ENCODE assay signal across 16 cellular contexts in genomic region chr15:48548376-48548775, GRCh38.
"Had no signal": no experiment of that assay in that cellular context is flagged by ENCODE, and none has a peak within 500 bp of the region (broad histone marks: within the 10 kb centered on the region; RNA-seq: fewer than 3 reads in every experiment).

No MANE protein-coding gene starts in this region.

- H3K27me3 Mint-ChIP-seq: activated naive CD8-positive, alpha-beta T cell had no signal

- H3K27me3 ChIP-seq: SJCRH30 had no signal

- H3K27ac Mint-ChIP-seq: activated naive CD8-positive, alpha-beta T cell; natural killer cell; progenitor cell of endocrine pancreas; T-cell had no signal

- H3K4me1 Mint-ChIP-seq: natural killer cell, T-cell had no signal

- ATAC-seq: left lobe of liver, natural killer cell, T-cell had no signal

- H3K4me3 Mint-ChIP-seq: activated naive CD8-positive, alpha-beta T cell; natural killer cell; T-cell had no signal

- H3K36me3 Mint-ChIP-seq: activated naive CD8-positive, alpha-beta T cell; natural killer cell; T-cell had no signal

- H3K9me3 ChIP-seq: SJCRH30 had no signal

- H3K4me1 ChIP-seq: SJCRH30 had no signal

- H3K36me3 ChIP-seq: SJCRH30 had no signal

- H3K27ac ChIP-seq: epithelial cell of prostate, SJCRH30 had no signal

- H3K4me3 ChIP-seq: SJCRH30 had no signal

- H3K9me3 Mint-ChIP-seq: natural killer cell, T-cell had no signal

- DNase-seq: activated CD4-positive, alpha-beta T cell treated with anti-CD3 and anti-CD28 coated beads, Interleukin-2, amount 50 U/mL, for 1 hour; activated CD8-positive, alpha-beta memory T cell treated with anti-CD3 and anti-CD28 coated beads for 24 hours; activated gamma-delta T cell treated with Interleukin-2 at 50 U/mL for 16 hours; cerebellar nuclear complex; islet precursor cell; natural killer cell; right cardiac atrium; SJCRH30; stimulated activated CD4-positive, alpha-beta T cell treated with anti-CD3 and anti-CD28 coated beads, Interleukin-1b, Interleukin-23, amount 100 ng/mL, for 48 hours; T-cell; T-helper 9 cell; trophoblast cell had no signal
